In genomic region chr15:41589571-41589970, GRCh38 we compare ENCODE assay signal across 1 cellular context. TPM values are rescaled to one million over a fixed set of nuclear protein-coding genes. Genes with fewer than 3 reads are reported as not detected.
"Had no signal": no experiment of that assay in that cellular context is flagged by ENCODE, and none has a peak within 500 bp of the region (broad histone marks: within the 10 kb centered on the region; RNA-seq: fewer than 3 reads in every experiment).

No MANE protein-coding gene starts in this region.

RNA-seq across cellular contexts. Expression of gene TYRO3, which starts 30.6 kb away (rescaled TPM):
- polyA plus RNA-seq: naive thymus-derived CD4-positive, alpha-beta T cell had no signal
